ENCODE assay signal across 11 cellular contexts in genomic region chr12:108567974-108568652, GRCh38. TPM values are rescaled to one million over a fixed set of nuclear protein-coding genes. Genes with fewer than 3 reads are reported as not detected.
DNase-seq lines count a peak whose midpoint lies in the region; ATAC-seq, FAIRE-seq and TF ChIP-seq lines count a peak whose summit lies in the region.
"Had no signal": no experiment of that assay in that cellular context is flagged by ENCODE, and none has a peak within 500 bp of the region (broad histone marks: within the 10 kb centered on the region; RNA-seq: fewer than 3 reads in every experiment).

No MANE protein-coding gene starts in this region.

- FAIRE-seq in RCC 7860 (lab: Jason Lieb, UNC) = no peak
- FAIRE-seq: G401.6 had no signal

- H3K4me3 Mint-ChIP-seq in CD4-positive, CD25-positive, alpha-beta regulatory T cell = peak overlapping the region; percentile 59 to 89 (median 80)
- no peak overlapping the region for H3K4me3 Mint-ChIP-seq in HFFc6

- no peak; the same call in 1 of the 2 replicates for TF ChIP-seq CTCF in HFFc6 (IDR thresholded peaks at IDR 0.05)

- peaks cover 16% of the 10 kb centered on the region for H3K36me3 Mint-ChIP-seq in CD4-positive, CD25-positive, alpha-beta regulatory T cell
- peaks cover 17% of the 10 kb centered on the region; the same call in 1 of the 2 replicates for H3K36me3 Mint-ChIP-seq in HFFc6 (ENCODE audit: low read depth)

- peaks cover 52% of the 10 kb centered on the region for H3K4me1 ChIP-seq in CD4-positive, CD25-positive, alpha-beta regulatory T cell (ENCODE audit: control insufficient read depth, insufficient read depth, low read length, poor library complexity, severe bottlenecking)
- peaks cover 57% of the 10 kb centered on the region for H3K4me1 ChIP-seq in adipocyte (ENCODE audit: control insufficient read depth, insufficient read depth, low read length)
- peaks cover 19 to 40% of the 10 kb centered on the region in 2 donors for H3K4me1 ChIP-seq in mucosa of rectum (ENCODE audit: control insufficient read depth in 2 of 2, insufficient read depth in 2 of 2, low read length in 2 of 2)
- peaks cover 4% of the 10 kb centered on the region for H3K4me1 ChIP-seq in HAP-1

- no peak for ATAC-seq in CD4-positive, CD25-positive, alpha-beta regulatory T cell (ENCODE audit: low read depth in 2 of 2)

- H3K4me3 ChIP-seq in CD4-positive, CD25-positive, alpha-beta regulatory T cell (ENCODE audit: low read depth, low read length) = peak overlapping the region; percentile 65
- H3K4me3 ChIP-seq in adipocyte (ENCODE audit: low read length) = no peak overlapping the region
- no peak overlapping the region for H3K4me3 ChIP-seq in mucosa of rectum (ENCODE audit: low read length in 2 of 2)
- H3K4me3 ChIP-seq in HAP-1 = no peak overlapping the region

- H3K27ac Mint-ChIP-seq in CD4-positive, CD25-positive, alpha-beta regulatory T cell = peak overlapping the region; percentile 95 to 98 (median 96)
- peak overlapping the region; percentile 10; the same call in 1 of the 2 replicates for H3K27ac Mint-ChIP-seq in HFFc6

- peaks cover 45% of the 10 kb centered on the region for H3K36me3 ChIP-seq in CD4-positive, CD25-positive, alpha-beta regulatory T cell (ENCODE audit: control insufficient read depth, insufficient read depth, low read length)
- peaks cover 56% of the 10 kb centered on the region for H3K36me3 ChIP-seq in adipocyte (ENCODE audit: control insufficient read depth, insufficient read depth, low read length, severe bottlenecking)
- H3K36me3 ChIP-seq in mucosa of rectum (ENCODE audit: control insufficient read depth in 2 of 2, insufficient read depth in 2 of 2, low read length in 2 of 2) = peaks cover 45 to 51% of the 10 kb centered on the region in 2 donors
- H3K36me3 ChIP-seq in HAP-1 (replicated peaks) = peaks cover 49% of the 10 kb centered on the region

- no peaks in the 10 kb centered on the region for H3K9me3 Mint-ChIP-seq in CD4-positive, CD25-positive, alpha-beta regulatory T cell
- no peaks in the 10 kb centered on the region for H3K9me3 Mint-ChIP-seq in HFFc6

- in situ Hi-C loops in HAP-1 (cut with MboI; ENCODE audit: low sequenced_read_pairs) = loop anchor here (5.0 to 10.0 kb wide), 3 partner anchors 49 to 527 kb away; partner anchors contain the start of genes ALKBH2 and UNG

- peaks cover 27 to 78% (median 49%) of the 10 kb centered on the region in 4 donors for H3K4me1 Mint-ChIP-seq in CD4-positive, CD25-positive, alpha-beta regulatory T cell
- peaks cover 38% of the 10 kb centered on the region for H3K4me1 Mint-ChIP-seq in HFFc6 (ENCODE audit: low read depth)

- DNase-seq in CD4-positive, CD25-positive, alpha-beta regulatory T cell = no peak
- DNase-seq in HFFc6 (no peak), adipocyte (ENCODE audit: low read depth) (no peak), medulla oblongata (ENCODE audit: extremely low spot score) (no peak), HAP-1 (ENCODE audit: low spot score in 2 of 2) (no peak), RCC 7860 (ENCODE audit: low spot score) (no peak)
- no peak for DNase-seq in activated CD4-positive, CD25-positive, alpha-beta regulatory T cell treated with anti-CD3 and anti-CD28 coated beads, Interleukin-2, amount 50 U/mL, for 72 hours
- DNase-seq: aorta had no signal

- H3K27ac ChIP-seq in CD4-positive, CD25-positive, alpha-beta regulatory T cell (ENCODE audit: insufficient read depth, low read length, poor library complexity, severe bottlenecking) = peak overlapping the region; percentile 91
- H3K27ac ChIP-seq in mucosa of rectum (ENCODE audit: low read depth in 2 of 2, low read length in 2 of 2) = peak overlapping the region; percentile 74 to 76
- H3K27ac ChIP-seq: parathyroid adenoma had no signal

- H3K9me3 ChIP-seq in CD4-positive, CD25-positive, alpha-beta regulatory T cell (ENCODE audit: control insufficient read depth in 2 of 2, low read length in 2 of 2) = no peaks in the 10 kb centered on the region
- H3K9me3 ChIP-seq in adipocyte (ENCODE audit: control insufficient read depth, low read length) (no peaks in the 10 kb centered on the region), mucosa of rectum (ENCODE audit: control insufficient read depth in 2 of 2, low read length in 2 of 2) (no peaks in the 10 kb centered on the region), HAP-1 (no peaks in the 10 kb centered on the region)

- no peaks in the 10 kb centered on the region for H3K27me3 Mint-ChIP-seq in CD4-positive, CD25-positive, alpha-beta regulatory T cell
- peaks cover 7% of the 10 kb centered on the region for H3K27me3 Mint-ChIP-seq in HFFc6 (ENCODE audit: insufficient read depth)

- H3K9ac ChIP-seq in adipocyte (ENCODE audit: low read length) (peak overlapping the region; percentile 99), mucosa of rectum (ENCODE audit: low read depth in 1 of 2, low read length in 2 of 2) (peak overlapping the region in 1 of 2 donors; percentile 43)
- H3K9ac ChIP-seq: parathyroid adenoma had no signal

- H3K27me3 ChIP-seq in CD4-positive, CD25-positive, alpha-beta regulatory T cell (ENCODE audit: control insufficient read depth, insufficient read depth, low read length) = no peaks in the 10 kb centered on the region
- H3K27me3 ChIP-seq in adipocyte (replicated peaks; ENCODE audit: control insufficient read depth, insufficient read depth, low read length) = no peaks in the 10 kb centered on the region
- no peaks in the 10 kb centered on the region for H3K27me3 ChIP-seq in mucosa of rectum (ENCODE audit: control insufficient read depth in 2 of 2, insufficient read depth in 2 of 2, low read length in 2 of 2)
- no peaks in the 10 kb centered on the region for H3K27me3 ChIP-seq in HAP-1 (ENCODE audit: low read depth)

RNA-seq across cellular contexts. Expression of gene ISCU, which starts 5.7 kb away (rescaled TPM):
- 173 TPM for total RNA-seq in CD4-positive, CD25-positive, alpha-beta regulatory T cell
- polyA plus RNA-seq in CD4-positive, CD25-positive, alpha-beta regulatory T cell = 100 to 1,000 TPM; 241 to 295 (median 260) TPM
- total RNA-seq in HFFc6 (2021; fragmentation: NEBNext Ultra II Directional; extraction: Animal tissue kit (Norgen Biotek cat#: 25700)) = 100 to 1,000 TPM; 100 to 128 (median 107) TPM

RNA-seq across cellular contexts. Expression of gene SART3, which starts 7.1 kb away (rescaled TPM):
- total RNA-seq in CD4-positive, CD25-positive, alpha-beta regulatory T cell = 107 TPM
- polyA plus RNA-seq in CD4-positive, CD25-positive, alpha-beta regulatory T cell = 10 to 100 TPM; 25.3 to 37.6 (median 32.2) TPM
- 10 to 100 TPM; 33.8 to 36.3 (median 34.8) TPM for total RNA-seq in HFFc6 (2021; fragmentation: NEBNext Ultra II Directional; extraction: Animal tissue kit (Norgen Biotek cat#: 25700))

RNA-seq across cellular contexts. Expression of gene TMEM119, which starts 29.8 kb away (rescaled TPM):
- 5.9 TPM for total RNA-seq in CD4-positive, CD25-positive, alpha-beta regulatory T cell
- polyA plus RNA-seq in CD4-positive, CD25-positive, alpha-beta regulatory T cell = 1 to 10 TPM in 2 of 4 donors, under 1 TPM in 1, not detected in 1; 0.90 to 3.5 (median 1.5) TPM
- 10 to 100 TPM; 11.9 to 22.2 (median 19.1) TPM for total RNA-seq in HFFc6 (2021; fragmentation: NEBNext Ultra II Directional; extraction: Animal tissue kit (Norgen Biotek cat#: 25700))

RNA-seq across cellular contexts. Expression of gene FICD, which starts 53.0 kb away (rescaled TPM):
- total RNA-seq in CD4-positive, CD25-positive, alpha-beta regulatory T cell = 5.4 TPM
- polyA plus RNA-seq in CD4-positive, CD25-positive, alpha-beta regulatory T cell = 1 to 10 TPM in 3 of 4 donors, under 1 TPM in 1; 0.79 to 4.7 (median 2.3) TPM
- 10 to 100 TPM in 2 of 6 experiments, 1 to 10 TPM in 4; 8.5 to 12.1 (median 9.9) TPM for total RNA-seq in HFFc6 (2021; fragmentation: NEBNext Ultra II Directional; extraction: Animal tissue kit (Norgen Biotek cat#: 25700))
